1 cellular context compared by ENCODE assay signal in the genomic region with DNA sequence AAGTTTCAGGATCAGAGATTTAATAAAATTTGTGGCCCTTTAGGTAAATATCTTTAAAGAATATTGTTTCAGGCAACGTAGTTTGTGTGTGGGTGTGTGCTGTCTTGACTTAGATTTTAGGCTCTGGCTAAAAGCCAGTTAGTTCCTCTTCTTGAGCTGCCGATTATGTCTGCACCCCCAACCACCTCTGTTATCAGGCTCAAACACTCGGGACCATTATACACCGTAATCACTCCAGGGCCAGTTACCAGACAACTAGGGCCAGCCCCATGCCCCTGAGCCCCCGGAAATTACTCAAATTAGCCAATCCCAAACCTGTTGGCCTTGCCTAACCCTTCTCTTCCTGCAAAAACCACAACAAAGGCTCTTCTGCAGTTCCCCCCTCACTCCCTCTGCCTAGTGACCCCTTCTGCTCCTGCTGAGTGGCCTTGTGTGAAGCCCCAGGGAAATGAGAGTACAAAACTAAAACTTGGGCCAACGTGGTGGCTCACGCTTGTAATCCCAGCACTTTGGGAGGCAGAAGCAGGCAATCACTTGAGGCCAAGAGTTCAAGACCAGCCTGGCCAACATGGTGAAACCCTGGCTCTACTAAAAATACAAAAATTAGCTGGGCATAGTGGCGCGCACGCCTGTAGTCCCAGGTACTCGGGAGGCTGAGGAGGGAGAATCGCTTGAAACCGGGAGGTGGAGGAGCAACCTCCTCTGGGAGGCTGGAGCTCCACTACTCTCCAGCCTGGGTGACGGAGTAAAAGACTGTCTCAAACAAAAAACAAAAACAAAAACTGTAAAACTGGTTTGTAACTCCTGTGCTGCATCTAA.
TF ChIP-seq lines count a peak whose summit lies in the region.

No MANE protein-coding gene starts in this region.

TF ChIP-seq in K562, 482 proteins besides CTCF, POLR2A, EP300 and RAD21 (continued from another document and continues in another):
- TF ChIP-seq, protein P1, sequence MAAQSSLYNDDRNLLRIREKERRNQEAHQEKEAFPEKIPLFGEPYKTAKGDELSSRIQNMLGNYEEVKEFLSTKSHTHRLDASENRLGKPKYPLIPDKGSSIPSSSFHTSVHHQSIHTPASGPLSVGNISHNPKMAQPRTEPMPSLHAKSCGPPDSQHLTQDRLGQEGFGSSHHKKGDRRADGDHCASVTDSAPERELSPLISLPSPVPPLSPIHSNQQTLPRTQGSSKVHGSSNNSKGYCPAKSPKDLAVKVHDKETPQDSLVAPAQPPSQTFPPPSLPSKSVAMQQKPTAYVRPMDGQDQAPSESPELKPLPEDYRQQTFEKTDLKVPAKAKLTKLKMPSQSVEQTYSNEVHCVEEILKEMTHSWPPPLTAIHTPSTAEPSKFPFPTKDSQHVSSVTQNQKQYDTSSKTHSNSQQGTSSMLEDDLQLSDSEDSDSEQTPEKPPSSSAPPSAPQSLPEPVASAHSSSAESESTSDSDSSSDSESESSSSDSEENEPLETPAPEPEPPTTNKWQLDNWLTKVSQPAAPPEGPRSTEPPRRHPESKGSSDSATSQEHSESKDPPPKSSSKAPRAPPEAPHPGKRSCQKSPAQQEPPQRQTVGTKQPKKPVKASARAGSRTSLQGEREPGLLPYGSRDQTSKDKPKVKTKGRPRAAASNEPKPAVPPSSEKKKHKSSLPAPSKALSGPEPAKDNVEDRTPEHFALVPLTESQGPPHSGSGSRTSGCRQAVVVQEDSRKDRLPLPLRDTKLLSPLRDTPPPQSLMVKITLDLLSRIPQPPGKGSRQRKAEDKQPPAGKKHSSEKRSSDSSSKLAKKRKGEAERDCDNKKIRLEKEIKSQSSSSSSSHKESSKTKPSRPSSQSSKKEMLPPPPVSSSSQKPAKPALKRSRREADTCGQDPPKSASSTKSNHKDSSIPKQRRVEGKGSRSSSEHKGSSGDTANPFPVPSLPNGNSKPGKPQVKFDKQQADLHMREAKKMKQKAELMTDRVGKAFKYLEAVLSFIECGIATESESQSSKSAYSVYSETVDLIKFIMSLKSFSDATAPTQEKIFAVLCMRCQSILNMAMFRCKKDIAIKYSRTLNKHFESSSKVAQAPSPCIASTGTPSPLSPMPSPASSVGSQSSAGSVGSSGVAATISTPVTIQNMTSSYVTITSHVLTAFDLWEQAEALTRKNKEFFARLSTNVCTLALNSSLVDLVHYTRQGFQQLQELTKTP (IDR thresholded peaks at IDR 0.05; ENCODE audit: low read depth in 1 of 2, partially characterized antibody in 2 of 2) = peak in 1 of 2 experiments; percentile 95
- TF ChIP-seq CUX1 (CRISPR knock-in tag; IDR thresholded peaks at IDR 0.05) = peak; percentile 91
- no peak for TF ChIP-seq PHTF2 (CRISPR knock-in tag; IDR thresholded peaks at IDR 0.05)
- no peak for TF ChIP-seq SRSF7 (optimal IDR thresholded peaks at IDR 0.05; ENCODE audit: low read depth, low read length)
- peak; percentile 99 for TF ChIP-seq ZBTB7A (IDR thresholded peaks at IDR 0.05; ENCODE audit: borderline replicate concordance, control insufficient read depth, low read depth, low read length)
- no peak for TF ChIP-seq SNRNP70 (optimal IDR thresholded peaks at IDR 0.05; ENCODE audit: low read depth, low read length)
- TF ChIP-seq RREB1 (CRISPR knock-in tag; IDR thresholded peaks at IDR 0.05) = peak; percentile 91; the same call in 1 of the 2 replicates
- TF ChIP-seq, protein P2, sequence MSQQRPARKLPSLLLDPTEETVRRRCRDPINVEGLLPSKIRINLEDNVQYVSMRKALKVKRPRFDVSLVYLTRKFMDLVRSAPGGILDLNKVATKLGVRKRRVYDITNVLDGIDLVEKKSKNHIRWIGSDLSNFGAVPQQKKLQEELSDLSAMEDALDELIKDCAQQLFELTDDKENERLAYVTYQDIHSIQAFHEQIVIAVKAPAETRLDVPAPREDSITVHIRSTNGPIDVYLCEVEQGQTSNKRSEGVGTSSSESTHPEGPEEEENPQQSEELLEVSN (IDR thresholded peaks at IDR 0.05; ENCODE audit: borderline replicate concordance in 1 of 2, extremely low read depth in 1 of 2, insufficient read depth in 1 of 2, insufficient read length in 1 of 2, low read depth in 1 of 2, low read length in 1 of 2, poor library complexity in 1 of 2, severe bottlenecking in 1 of 2) = peak in 1 of 2 experiments; percentile 30
- TF ChIP-seq ILF3 (IDR thresholded peaks at IDR 0.05; ENCODE audit: borderline replicate concordance) = no peak; the same call in 1 of the 2 replicates
- TF ChIP-seq ZNF668 (CRISPR knock-in tag; IDR thresholded peaks at IDR 0.05) = peak; percentile 72
- peak; percentile 61 for TF ChIP-seq ZBTB34 (CRISPR knock-in tag; IDR thresholded peaks at IDR 0.05)
- TF ChIP-seq ZNF311 (CRISPR knock-in tag; IDR thresholded peaks at IDR 0.05) = peak; percentile 85
- peak; percentile 84; the same call in 1 of the 2 replicates for TF ChIP-seq ZNF212 (CRISPR knock-in tag; IDR thresholded peaks at IDR 0.05)
- peak; percentile 92 for TF ChIP-seq GABPA (tag; conservative IDR thresholded peaks at IDR 0.05; ENCODE audit: low read depth)
- 0 out of 2 replicates have a peak, but pooled peaks have one; percentile 51 for TF ChIP-seq JUNB (CRISPR knock-in tag; conservative IDR thresholded peaks at IDR 0.05)
- TF ChIP-seq, protein P3, sequence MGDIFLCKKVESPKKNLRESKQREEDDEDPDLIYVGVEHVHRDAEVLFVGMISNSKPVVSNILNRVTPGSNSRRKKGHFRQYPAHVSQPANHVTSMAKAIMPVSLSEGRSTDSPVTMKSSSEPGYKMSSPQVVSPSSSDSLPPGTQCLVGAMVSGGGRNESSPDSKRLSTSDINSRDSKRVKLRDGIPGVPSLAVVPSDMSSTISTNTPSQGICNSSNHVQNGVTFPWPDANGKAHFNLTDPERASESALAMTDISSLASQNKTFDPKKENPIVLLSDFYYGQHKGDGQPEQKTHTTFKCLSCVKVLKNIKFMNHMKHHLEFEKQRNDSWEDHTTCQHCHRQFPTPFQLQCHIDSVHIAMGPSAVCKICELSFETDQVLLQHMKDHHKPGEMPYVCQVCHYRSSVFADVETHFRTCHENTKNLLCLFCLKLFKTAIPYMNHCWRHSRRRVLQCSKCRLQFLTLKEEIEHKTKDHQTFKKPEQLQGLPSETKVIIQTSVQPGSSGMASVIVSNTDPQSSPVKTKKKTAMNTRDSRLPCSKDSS (IDR thresholded peaks at IDR 0.05; ENCODE audit: low read depth, partially characterized antibody) = no peak
- TF ChIP-seq ZNF551 (CRISPR knock-in tag; IDR thresholded peaks at IDR 0.05) = no peak
- TF ChIP-seq, protein P4, sequence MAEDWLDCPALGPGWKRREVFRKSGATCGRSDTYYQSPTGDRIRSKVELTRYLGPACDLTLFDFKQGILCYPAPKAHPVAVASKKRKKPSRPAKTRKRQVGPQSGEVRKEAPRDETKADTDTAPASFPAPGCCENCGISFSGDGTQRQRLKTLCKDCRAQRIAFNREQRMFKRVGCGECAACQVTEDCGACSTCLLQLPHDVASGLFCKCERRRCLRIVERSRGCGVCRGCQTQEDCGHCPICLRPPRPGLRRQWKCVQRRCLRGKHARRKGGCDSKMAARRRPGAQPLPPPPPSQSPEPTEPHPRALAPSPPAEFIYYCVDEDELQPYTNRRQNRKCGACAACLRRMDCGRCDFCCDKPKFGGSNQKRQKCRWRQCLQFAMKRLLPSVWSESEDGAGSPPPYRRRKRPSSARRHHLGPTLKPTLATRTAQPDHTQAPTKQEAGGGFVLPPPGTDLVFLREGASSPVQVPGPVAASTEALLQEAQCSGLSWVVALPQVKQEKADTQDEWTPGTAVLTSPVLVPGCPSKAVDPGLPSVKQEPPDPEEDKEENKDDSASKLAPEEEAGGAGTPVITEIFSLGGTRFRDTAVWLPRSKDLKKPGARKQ (CRISPR knock-in tag; IDR thresholded peaks at IDR 0.05) = peak; percentile 85
- TF ChIP-seq ETV5 (CRISPR knock-in tag; IDR thresholded peaks at IDR 0.05; ENCODE audit: low read depth) = peak; percentile 100
- TF ChIP-seq KLF13 (tag; IDR thresholded peaks at IDR 0.05; ENCODE audit: borderline replicate concordance, low read depth) = peak; percentile 68
- TF ChIP-seq TAF7 (tag; IDR thresholded peaks at IDR 0.05) = peak; percentile 74
- peak; percentile 94 for TF ChIP-seq MBD2 (IDR thresholded peaks at IDR 0.05; ENCODE audit: borderline replicate concordance, low read depth)
- peak in 2 of 3 experiments; percentile 32 to 60 for TF ChIP-seq YY1 (IDR thresholded peaks at IDR 0.05; ENCODE audit: borderline replicate concordance in 1 of 3, control insufficient read depth in 1 of 3, extremely low read depth in 1 of 3, insufficient read depth in 3 of 3, insufficient read length in 1 of 3, insufficient replicate concordance in 2 of 3, low read depth in 1 of 3, low read length in 2 of 3)
- TF ChIP-seq E2F3 (CRISPR knock-in tag; IDR thresholded peaks at IDR 0.05) = peak; percentile 90
- TF ChIP-seq DIDO1 (tag; IDR thresholded peaks at IDR 0.05; ENCODE audit: low read depth) = peak; percentile 42; the same call in 1 of the 2 replicates
- TF ChIP-seq SIX5 (IDR thresholded peaks at IDR 0.05; ENCODE audit: borderline replicate concordance in 1 of 2, insufficient read depth in 1 of 2, low read depth in 1 of 2, low read length in 2 of 2) = no peak
- peak; percentile 73; the same call in 1 of the 2 replicates for TF ChIP-seq ZNF324 (CRISPR knock-in tag; IDR thresholded peaks at IDR 0.05)
- TF ChIP-seq TAF15 (IDR thresholded peaks at IDR 0.05; ENCODE audit: low read depth, low read length) = no peak
- peak; percentile 85 for TF ChIP-seq L3MBTL2 (IDR thresholded peaks at IDR 0.05)
- peak; percentile 100 for TF ChIP-seq NFIC (IDR thresholded peaks at IDR 0.05)
